10 cellular contexts compared by ENCODE assay signal in the genomic region with DNA sequence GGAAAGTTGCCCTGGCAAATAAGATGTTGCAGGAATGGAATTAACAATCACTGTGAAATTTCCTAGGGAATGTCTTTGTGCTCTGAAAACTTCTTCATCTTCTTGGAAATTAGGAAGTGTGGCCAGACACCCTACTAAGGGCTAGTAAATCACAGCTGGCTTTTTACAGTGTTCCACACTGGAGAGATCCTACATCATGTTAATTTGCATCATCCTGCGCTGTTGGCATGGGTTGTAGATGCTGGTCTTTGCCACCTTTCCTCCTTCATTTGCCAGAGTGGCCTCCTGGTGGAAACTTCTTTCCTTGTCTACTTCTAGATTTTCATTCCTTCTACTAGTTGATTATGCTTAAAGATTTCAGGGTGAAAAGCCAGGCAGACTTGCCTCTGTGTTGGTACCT. TPM values are rescaled to one million over a fixed set of nuclear protein-coding genes. Genes with fewer than 3 reads are reported as not detected.
DNase-seq lines count a peak whose midpoint lies in the region; ATAC-seq and TF ChIP-seq lines count a peak whose summit lies in the region.
"Had no signal": no experiment of that assay in that cellular context is flagged by ENCODE, and none has a peak within 500 bp of the region (broad histone marks: within the 10 kb centered on the region; RNA-seq: fewer than 3 reads in every experiment).

No MANE protein-coding gene starts in this region.

- TF ChIP-seq POLR2A in lower leg skin (IDR thresholded peaks at IDR 0.05) = no peak

- H3K4me3 ChIP-seq in fibroblast of villous mesenchyme (ENCODE audit: low read depth, low read length) (peak overlapping the region; percentile 23), lower leg skin (ENCODE audit: low read depth, poor library complexity, severe bottlenecking) (no peak overlapping the region)

- no peak for ATAC-seq in activated CD8-positive, alpha-beta T cell treated with anti-CD3 and anti-CD28 coated beads for 36 hours
- ATAC-seq in stimulated activated memory B cell treated with anti-CD40 and anti-IgM and Interleukin-4, amounts not matched to agents 10 μg/mL and 1 μg/mL and 100 μg/mL, for 72 hours = no peak
- no peak for ATAC-seq in GM18498 (IDR thresholded peaks at IDR 0.05; ENCODE audit: unreplicated experiment)
- no peak for ATAC-seq in HG02852 (IDR thresholded peaks at IDR 0.05; ENCODE audit: unreplicated experiment)
- no peak for ATAC-seq in HG03469 (IDR thresholded peaks at IDR 0.05; ENCODE audit: unreplicated experiment)

- H3K36me3 Mint-ChIP-seq in IgD-negative memory B cell = peaks cover 2% of the 10 kb centered on the region
- H3K36me3 Mint-ChIP-seq in activated CD8-positive, alpha-beta T cell treated with anti-CD3 and anti-CD28 coated beads for 36 hours (ENCODE audit: low read depth) = peaks cover 81% of the 10 kb centered on the region
- H3K36me3 Mint-ChIP-seq in stimulated activated memory B cell treated with anti-CD40 and anti-IgM and Interleukin-4, amounts not matched to agents 10 μg/mL and 1 μg/mL and 100 μg/mL, for 72 hours = peaks cover 71% of the 10 kb centered on the region

- intact Hi-C loops in activated CD8-positive, alpha-beta T cell treated with anti-CD3 and anti-CD28 coated beads for 36 hours (cut with micrococcal nuclease) = loop anchor here (1.0 to 2.0 kb wide), 2 partner anchors 69 to 105 kb away; no protein-coding TSS in a partner anchor
- intact Hi-C loops in lower leg skin (cut with DNase I; ENCODE audit: low total_unique reads) = loop anchor here (5.0 kb wide), 1 partner anchor 162 kb away; no protein-coding TSS in a partner anchor

- H3K9me3 Mint-ChIP-seq in IgD-negative memory B cell = no peaks in the 10 kb centered on the region
- no peaks in the 10 kb centered on the region for H3K9me3 Mint-ChIP-seq in activated CD8-positive, alpha-beta T cell treated with anti-CD3 and anti-CD28 coated beads for 36 hours
- H3K9me3 Mint-ChIP-seq in stimulated activated memory B cell treated with anti-CD40 and anti-IgM and Interleukin-4, amounts not matched to agents 10 μg/mL and 1 μg/mL and 100 μg/mL, for 72 hours = no peaks in the 10 kb centered on the region

- no peaks in the 10 kb centered on the region for H3K27me3 Mint-ChIP-seq in IgD-negative memory B cell
- no peaks in the 10 kb centered on the region for H3K27me3 Mint-ChIP-seq in activated CD8-positive, alpha-beta T cell treated with anti-CD3 and anti-CD28 coated beads for 36 hours
- no peaks in the 10 kb centered on the region for H3K27me3 Mint-ChIP-seq in stimulated activated memory B cell treated with anti-CD40 and anti-IgM and Interleukin-4, amounts not matched to agents 10 μg/mL and 1 μg/mL and 100 μg/mL, for 72 hours

- DNase-seq in activated CD8-positive, alpha-beta T cell treated with anti-CD3 and anti-CD28 coated beads for 36 hours = no peak
- DNase-seq in fibroblast of villous mesenchyme (ENCODE audit: low read depth) (no peak), lower leg skin (ENCODE audit: low spot score in 2 of 2) (no peak)
- DNase-seq: GOT3, T1000 had no signal

- H3K27ac Mint-ChIP-seq in IgD-negative memory B cell = peak overlapping the region; percentile 90 to 99 (median 91)
- peak overlapping the region; percentile 95 for H3K27ac Mint-ChIP-seq in activated CD8-positive, alpha-beta T cell treated with anti-CD3 and anti-CD28 coated beads for 36 hours
- peak overlapping the region; percentile 93 for H3K27ac Mint-ChIP-seq in stimulated activated memory B cell treated with anti-CD40 and anti-IgM and Interleukin-4, amounts not matched to agents 10 μg/mL and 1 μg/mL and 100 μg/mL, for 72 hours

- H3K4me1 Mint-ChIP-seq in IgD-negative memory B cell = peaks cover 52 to 66% (median 57%) of the 10 kb centered on the region in 3 donors
- peaks cover 34% of the 10 kb centered on the region for H3K4me1 Mint-ChIP-seq in activated CD8-positive, alpha-beta T cell treated with anti-CD3 and anti-CD28 coated beads for 36 hours (ENCODE audit: low read depth)
- peaks cover 83% of the 10 kb centered on the region for H3K4me1 Mint-ChIP-seq in stimulated activated memory B cell treated with anti-CD40 and anti-IgM and Interleukin-4, amounts not matched to agents 10 μg/mL and 1 μg/mL and 100 μg/mL, for 72 hours

- H3K4me3 Mint-ChIP-seq in IgD-negative memory B cell = peak overlapping the region; percentile 93 to 99 (median 96)
- H3K4me3 Mint-ChIP-seq in activated CD8-positive, alpha-beta T cell treated with anti-CD3 and anti-CD28 coated beads for 36 hours = peak overlapping the region; percentile 98
- H3K4me3 Mint-ChIP-seq in stimulated activated memory B cell treated with anti-CD40 and anti-IgM and Interleukin-4, amounts not matched to agents 10 μg/mL and 1 μg/mL and 100 μg/mL, for 72 hours = peak overlapping the region; percentile 88

- TF ChIP-seq CTCF in activated CD8-positive, alpha-beta T cell treated with anti-CD3 and anti-CD28 coated beads for 36 hours (IDR thresholded peaks at IDR 0.05) = no peak
- TF ChIP-seq CTCF in fibroblast of villous mesenchyme (IDR thresholded peaks at IDR 0.05; ENCODE audit: insufficient read depth, low read depth, low read length) (no peak), lower leg skin (IDR thresholded peaks at IDR 0.05) (no peak)

- POLR2A ChIA-PET in activated CD8-positive, alpha-beta T cell treated with anti-CD3 and anti-CD28 coated beads for 36 hours (lab: Charles Lee) = interaction anchor here (0.7 to 7.0 kb wide), 19 partner anchors 12 to 171 kb away, joined by 3 to 44 read pairs (median 7); no protein-coding TSS in a partner anchor

- CTCF ChIA-PET in activated CD8-positive, alpha-beta T cell treated with anti-CD3 and anti-CD28 coated beads for 36 hours (lab: Charles Lee) = interaction anchor here (1.0 to 11.1 kb wide), 27 partner anchors 12 to 239 kb away, joined by 3 to 360 read pairs (median 22); no protein-coding TSS in a partner anchor

- 96% methylated on average over 1 of the region's 1 CpG for WGBS in lower leg skin, 2 donors

RNA-seq across cellular contexts. Expression of a gene that starts 2.7 kb away (rescaled TPM):
- 40.7 TPM for polyA plus RNA-seq in IgD-negative memory B cell
- total RNA-seq in activated CD8-positive, alpha-beta T cell treated with anti-CD3 and anti-CD28 coated beads for 36 hours = 100 to 1,000 TPM; 399 to 402 TPM
- 3.5 and 3.9 TPM in 2 replicates for total RNA-seq in fibroblast of villous mesenchyme
- total RNA-seq in lower leg skin = 10 to 100 TPM; 13.4 to 29.9 (median 26.2) TPM

Comparison
In these comparisons a context has a peak if more than half of its experiments do, and no peak if none do; other contexts are left out.
1. RNA of a gene that starts 2.7 kb away (total RNA-seq): 399 to 402 TPM in activated CD8-positive, alpha-beta T cell treated with anti-CD3 and anti-CD28 coated beads for 36 hours; 13.4 to 29.9 TPM in lower leg skin and 3.5 to 3.9 TPM in fibroblast of villous mesenchyme; every median in the first group is over 10 times any median in the second.
2. Peak in every context shown above with its lines, with median percentiles within 50 percentile points of each other: H3K27ac Mint-ChIP-seq and H3K4me3 Mint-ChIP-seq.